Comparison of ENCODE assay signal across 8 cellular contexts in the genomic region with DNA sequence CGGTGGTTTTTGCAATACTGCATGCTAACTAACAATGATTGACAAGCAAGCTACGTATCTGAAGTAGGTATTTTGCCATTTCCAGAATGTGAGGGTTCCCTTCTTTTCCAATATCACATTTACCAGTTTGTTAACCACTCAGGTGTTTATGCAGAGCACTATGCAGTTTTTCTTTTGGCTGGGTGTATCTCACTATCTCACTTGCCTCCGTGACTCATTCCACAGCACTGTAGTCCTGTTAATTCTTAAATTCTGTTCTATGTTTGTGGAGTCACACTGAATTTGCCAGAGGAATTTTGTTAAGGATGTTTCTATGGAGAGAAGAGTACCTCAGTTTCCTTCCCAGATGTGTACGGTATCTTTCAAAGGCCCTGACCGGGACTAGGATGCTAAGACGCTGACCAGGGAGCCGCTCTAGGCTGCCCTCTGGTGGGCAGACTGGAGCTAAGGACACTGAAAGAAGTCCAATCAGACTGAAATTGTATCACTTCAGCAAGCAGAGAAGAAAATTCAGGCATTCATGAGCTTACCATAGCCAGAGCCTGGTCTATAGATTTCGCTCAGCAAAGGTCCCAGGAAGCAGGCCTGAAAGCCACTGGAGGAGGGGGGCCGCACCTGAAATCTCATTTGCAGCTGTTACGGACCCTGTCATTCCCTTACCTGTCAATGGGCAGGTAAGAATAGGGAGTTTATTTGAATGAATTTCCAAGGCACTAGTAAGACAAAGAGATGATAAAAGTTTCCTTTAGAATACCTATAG.
DNase-seq lines count a peak whose midpoint lies in the region; ATAC-seq, FAIRE-seq and TF ChIP-seq lines count a peak whose summit lies in the region.

No MANE protein-coding gene starts in this region.

- no peaks in the 10 kb centered on the region for H3K27me3 Mint-ChIP-seq in astrocyte (ENCODE audit: low read depth, unreplicated experiment)

- H3K9me3 ChIP-seq in astrocyte (ENCODE audit: insufficient read depth, low read depth, low read length), result no peaks in the 10 kb centered on the region

- no peaks in the 10 kb centered on the region for H3K4me1 ChIP-seq in astrocyte (ENCODE audit: insufficient read depth, low read length)

- no peak overlapping the region for H3K4me3 ChIP-seq in astrocyte (ENCODE audit: insufficient read depth, low read depth, low read length)

- no peak overlapping the region for H3K4me2 ChIP-seq in astrocyte (ENCODE audit: low read length)

- no peaks in the 10 kb centered on the region for H4K20me1 ChIP-seq in astrocyte (ENCODE audit: insufficient read depth, low read length)

- peak; percentile 78 for TF ChIP-seq CTCF in astrocyte (IDR thresholded peaks at IDR 0.05; ENCODE audit: insufficient read depth, low read depth, low read length)

- peaks cover 3% of the 10 kb centered on the region for H3K9me3 Mint-ChIP-seq in astrocyte (ENCODE audit: unreplicated experiment)

- DNase-seq in DMS53 (lab: John Stamatoyannopoulos, UW) (peak; percentile 73), NCI-H748 (lab: John Stamatoyannopoulos, UW; ENCODE audit: unreplicated experiment) (peak; percentile 36), astrocyte (ENCODE audit: low read depth) (peak; percentile 5), hypothalamus (lab: John Stamatoyannopoulos, UW) (peak in 44 of 51 donors; percentile 0 to 78 (median 23)), NCI-H2171 (lab: John Stamatoyannopoulos, UW) (no peak)
- peak in 2 of 3 donors; percentile 12 to 24 for DNase-seq in stimulated activated CD4-positive, alpha-beta T cell treated with anti-CD3 and anti-CD28 coated beads, Interleukin-12 subunit alpha, Interleukin-12 subunit beta, amount 100 ng/mL, for 48 hours (ENCODE audit: low read depth in 2 of 3, low spot score in 1 of 3)

- no peaks in the 10 kb centered on the region for H3K79me2 ChIP-seq in astrocyte (ENCODE audit: insufficient read depth, low read length)

- H3K4me3 Mint-ChIP-seq in astrocyte (ENCODE audit: unreplicated experiment), result no peak overlapping the region

- H3K36me3 ChIP-seq in astrocyte (ENCODE audit: insufficient read depth, low read length), result no peaks in the 10 kb centered on the region

- ATAC-seq in GM19035 (IDR thresholded peaks at IDR 0.05; ENCODE audit: unreplicated experiment) (peak; percentile 95), HG03060 (IDR thresholded peaks at IDR 0.05; ENCODE audit: low read depth, unreplicated experiment) (peak; percentile 96)

- no peaks in the 10 kb centered on the region for H3K36me3 Mint-ChIP-seq in astrocyte (ENCODE audit: low read depth, unreplicated experiment)

- no peak overlapping the region for H3K27ac ChIP-seq in astrocyte (ENCODE audit: low read depth, low read length)

- H3K27ac Mint-ChIP-seq in astrocyte (ENCODE audit: unreplicated experiment), result no peak overlapping the region

- no peak for FAIRE-seq in astrocyte (lab: Jason Lieb, UNC)

- no peak overlapping the region for H2AFZ ChIP-seq in astrocyte (ENCODE audit: low read depth, low read length)

- H3K9ac ChIP-seq in astrocyte (ENCODE audit: low read length), result no peak overlapping the region

- H3K27me3 ChIP-seq in astrocyte (ENCODE audit: insufficient read depth, low read length), result no peaks in the 10 kb centered on the region

- H3K4me1 Mint-ChIP-seq in astrocyte (ENCODE audit: low read depth, unreplicated experiment), result peaks cover 11% of the 10 kb centered on the region
